ENCODE assay signal across 26 cellular contexts in the genomic region with DNA sequence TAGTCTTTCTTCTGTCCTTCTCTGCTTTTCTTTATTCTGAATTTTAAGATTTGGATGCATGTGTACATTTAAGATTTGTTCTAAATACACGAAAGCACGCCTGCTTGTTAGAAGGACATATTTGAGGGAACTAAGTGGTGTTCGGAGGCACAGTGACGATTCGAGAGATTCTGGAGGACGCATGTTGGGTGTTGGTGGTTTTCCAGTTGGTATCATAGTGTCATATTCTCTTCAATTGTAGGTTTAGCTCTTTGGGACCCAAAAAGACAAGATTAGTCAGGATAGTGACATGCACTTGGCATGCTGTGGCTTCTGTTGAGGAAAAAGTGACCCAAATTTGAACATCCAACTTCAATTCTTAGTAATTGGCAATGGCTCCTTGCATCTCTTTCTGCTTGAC. TPM values are rescaled to one million over a fixed set of nuclear protein-coding genes. Genes with fewer than 3 reads are reported as not detected.
DNase-seq lines count a peak whose midpoint lies in the region; ATAC-seq and TF ChIP-seq lines count a peak whose summit lies in the region.
"Had no signal": no experiment of that assay in that cellular context is flagged by ENCODE, and none has a peak within 500 bp of the region (broad histone marks: within the 10 kb centered on the region; RNA-seq: fewer than 3 reads in every experiment).

No MANE protein-coding gene starts in this region.

- ATAC-seq in CD8-positive, alpha-beta T cell = peak; percentile 12
- ATAC-seq in natural killer cell (peak; percentile 39 to 68 (median 52)), HG02623 (IDR thresholded peaks at IDR 0.05; ENCODE audit: unreplicated experiment) (no peak), HG03432 (IDR thresholded peaks at IDR 0.05; ENCODE audit: unreplicated experiment) (no peak)
- ATAC-seq: K562, left lung had no signal

- peaks cover 11% of the 10 kb centered on the region for H3K9me3 Mint-ChIP-seq in activated CD4-positive, alpha-beta T cell treated with anti-CD3 and anti-CD28 coated beads, Interleukin-2, amount 10 ng/mL, durations not matched to agents 24 days and 14 days
- no peaks in the 10 kb centered on the region for H3K9me3 Mint-ChIP-seq in CD8-positive, alpha-beta T cell
- H3K9me3 Mint-ChIP-seq in activated T-helper 2 cell treated with anti-CD3 and anti-CD28 coated beads, Interferon-gamma antibody, Interleukin-2, Interleukin-4, amounts not matched to agents 10 μg/mL and 5 μg/mL and 100 μg/mL, durations not matched to agents 14 hours and 24 hours and 36 hours = peaks cover 7% of the 10 kb centered on the region
- no peaks in the 10 kb centered on the region for H3K9me3 Mint-ChIP-seq in natural killer cell
- H3K9me3 Mint-ChIP-seq: naive B cell had no signal

- H3K4me1 ChIP-seq in CD8-positive, alpha-beta T cell (ENCODE audit: insufficient read depth, low read length) = peaks cover 95% of the 10 kb centered on the region
- H3K4me1 ChIP-seq: uterus had no signal

- no peak for TF ChIP-seq CTCF in CD8-positive, alpha-beta T cell (IDR thresholded peaks at IDR 0.05)
- TF ChIP-seq CTCF in natural killer cell (IDR thresholded peaks at IDR 0.05) (no peak), GM10266 (IDR thresholded peaks at IDR 0.05; ENCODE audit: control insufficient read depth, insufficient read depth, low read depth, missing control alignments) (no peak)

- H3K9me3 ChIP-seq in CD8-positive, alpha-beta T cell (ENCODE audit: low read length) = no peaks in the 10 kb centered on the region
- H3K9me3 ChIP-seq: esophagus squamous epithelium, left lung, uterus had no signal

- H3K27ac ChIP-seq in CD8-positive, alpha-beta T cell (ENCODE audit: low read depth, low read length) = no peak overlapping the region
- H3K27ac ChIP-seq: brain microvascular endothelial cell, PC-9 had no signal

- H3K36me3 ChIP-seq in CD8-positive, alpha-beta T cell (ENCODE audit: insufficient read depth, low read length) = no peaks in the 10 kb centered on the region
- H3K36me3 ChIP-seq: brain microvascular endothelial cell, esophagus squamous epithelium, left lung, uterus had no signal

- POLR2A ChIA-PET in CD8-positive, alpha-beta T cell (lab: Charles Lee) = interaction anchor here (1.1 kb wide), 1 partner anchor 13 kb away, joined by 3 read pairs; no protein-coding TSS in a partner anchor

- intact Hi-C loops in activated CD4-positive, alpha-beta T cell treated with anti-CD3 and anti-CD28 coated beads, Interleukin-2, amount 10 ng/mL, durations not matched to agents 24 days and 14 days (cut with micrococcal nuclease) = no loop called here
- intact Hi-C loops in CD8-positive, alpha-beta T cell (cut with DNase I, micrococcal nuclease) = loop anchor here in 1 of 2 experiments (1.0 kb wide), 1 partner anchor 8 kb away; no protein-coding TSS in a partner anchor
- intact Hi-C loops in activated T-helper 2 cell treated with anti-CD3 and anti-CD28 coated beads, Interferon-gamma antibody, Interleukin-2, Interleukin-4, amounts not matched to agents 10 μg/mL and 5 μg/mL and 100 μg/mL, durations not matched to agents 14 hours and 24 hours and 36 hours (cut with micrococcal nuclease) = no loop called here
- intact Hi-C loops in natural killer cell (cut with micrococcal nuclease) = loop anchor here (2.0 kb wide), 1 partner anchor 17 kb away; no protein-coding TSS in a partner anchor

- H3K27ac Mint-ChIP-seq in activated CD4-positive, alpha-beta T cell treated with anti-CD3 and anti-CD28 coated beads, Interleukin-2, amount 10 ng/mL, durations not matched to agents 24 days and 14 days = peak overlapping the region; percentile 93
- peak overlapping the region; percentile 99 for H3K27ac Mint-ChIP-seq in CD8-positive, alpha-beta T cell
- peak overlapping the region; percentile 79 for H3K27ac Mint-ChIP-seq in activated T-helper 2 cell treated with anti-CD3 and anti-CD28 coated beads, Interferon-gamma antibody, Interleukin-2, Interleukin-4, amounts not matched to agents 10 μg/mL and 5 μg/mL and 100 μg/mL, durations not matched to agents 14 hours and 24 hours and 36 hours
- H3K27ac Mint-ChIP-seq in natural killer cell = peak overlapping the region in 1 of 2 donors; percentile 99
- H3K27ac Mint-ChIP-seq: B cell had no signal

- H3K4me3 ChIP-seq in CD8-positive, alpha-beta T cell (ENCODE audit: low read depth, low read length) = peak overlapping the region; percentile 14
- H3K4me3 ChIP-seq: esophagus squamous epithelium, K562, left lung, PC-9, skin epidermis, uterus had no signal

- H3K27me3 ChIP-seq in CD8-positive, alpha-beta T cell (ENCODE audit: insufficient read depth, low read length) = no peaks in the 10 kb centered on the region
- H3K27me3 ChIP-seq: brain microvascular endothelial cell, esophagus squamous epithelium, left lung, uterus had no signal

- no peaks in the 10 kb centered on the region for H3K27me3 Mint-ChIP-seq in activated CD4-positive, alpha-beta T cell treated with anti-CD3 and anti-CD28 coated beads, Interleukin-2, amount 10 ng/mL, durations not matched to agents 24 days and 14 days
- H3K27me3 Mint-ChIP-seq in CD8-positive, alpha-beta T cell (ENCODE audit: low read depth) = no peaks in the 10 kb centered on the region
- no peaks in the 10 kb centered on the region for H3K27me3 Mint-ChIP-seq in activated T-helper 2 cell treated with anti-CD3 and anti-CD28 coated beads, Interferon-gamma antibody, Interleukin-2, Interleukin-4, amounts not matched to agents 10 μg/mL and 5 μg/mL and 100 μg/mL, durations not matched to agents 14 hours and 24 hours and 36 hours (ENCODE audit: low read depth)
- no peaks in the 10 kb centered on the region for H3K27me3 Mint-ChIP-seq in natural killer cell (ENCODE audit: low read depth in 2 of 2)
- H3K27me3 Mint-ChIP-seq: B cell had no signal

- no peak for DNase-seq in activated CD4-positive, alpha-beta T cell treated with anti-CD3 and anti-CD28 coated beads, Interleukin-2, amount 10 ng/mL, durations not matched to agents 24 days and 14 days
- DNase-seq in activated CD4-positive, alpha-beta T cell treated with anti-CD3 and anti-CD28 coated beads for 1 hour = no peak
- no peak for DNase-seq in CD8-positive, alpha-beta T cell
- no peak for DNase-seq in activated T-helper 2 cell treated with anti-CD3 and anti-CD28 coated beads, Interferon-gamma antibody, Interleukin-2, Interleukin-4, amounts not matched to agents 10 μg/mL and 5 μg/mL and 100 μg/mL, durations not matched to agents 14 hours and 24 hours and 36 hours (ENCODE audit: low spot score)
- DNase-seq in natural killer cell = no peak
- no peak for DNase-seq in GM10266 (ENCODE audit: extremely low spot score)
- DNase-seq: activated CD4-positive, alpha-beta T cell treated with anti-CD3 and anti-CD28 coated beads for 48 hours; brain microvascular endothelial cell; effector memory CD4-positive, alpha-beta T cell; esophagus squamous epithelium; hippocampal formation; left lung; naive B cell; NCI-H146; NCI-H2171; NCI-H524 treated with DMSO at 0.1 percent for 48 hours; NK-92 treated with Interleukin-12 subunit alpha and Interleukin-12 subunit beta, amount 100 ng/mL, for 24 hours; PC-9; SHP77; substantia nigra; uterus had no signal

- H3K4me3 Mint-ChIP-seq in activated CD4-positive, alpha-beta T cell treated with anti-CD3 and anti-CD28 coated beads, Interleukin-2, amount 10 ng/mL, durations not matched to agents 24 days and 14 days = peak overlapping the region; percentile 83
- H3K4me3 Mint-ChIP-seq in CD8-positive, alpha-beta T cell = peak overlapping the region; percentile 72
- no peak overlapping the region for H3K4me3 Mint-ChIP-seq in activated T-helper 2 cell treated with anti-CD3 and anti-CD28 coated beads, Interferon-gamma antibody, Interleukin-2, Interleukin-4, amounts not matched to agents 10 μg/mL and 5 μg/mL and 100 μg/mL, durations not matched to agents 14 hours and 24 hours and 36 hours (ENCODE audit: low read depth)
- peak overlapping the region; percentile 78 for H3K4me3 Mint-ChIP-seq in natural killer cell
- H3K4me3 Mint-ChIP-seq: B cell, naive B cell had no signal

- peaks cover 83% of the 10 kb centered on the region for H3K4me1 Mint-ChIP-seq in activated CD4-positive, alpha-beta T cell treated with anti-CD3 and anti-CD28 coated beads, Interleukin-2, amount 10 ng/mL, durations not matched to agents 24 days and 14 days
- peaks cover 93% of the 10 kb centered on the region for H3K4me1 Mint-ChIP-seq in CD8-positive, alpha-beta T cell (ENCODE audit: low read depth)
- H3K4me1 Mint-ChIP-seq in activated T-helper 2 cell treated with anti-CD3 and anti-CD28 coated beads, Interferon-gamma antibody, Interleukin-2, Interleukin-4, amounts not matched to agents 10 μg/mL and 5 μg/mL and 100 μg/mL, durations not matched to agents 14 hours and 24 hours and 36 hours (ENCODE audit: low read depth) = peaks cover 82% of the 10 kb centered on the region
- peaks cover 100% of the 10 kb centered on the region in 2 donors for H3K4me1 Mint-ChIP-seq in natural killer cell

- H3K36me3 Mint-ChIP-seq in activated CD4-positive, alpha-beta T cell treated with anti-CD3 and anti-CD28 coated beads, Interleukin-2, amount 10 ng/mL, durations not matched to agents 24 days and 14 days (ENCODE audit: low read depth) = peaks cover 35% of the 10 kb centered on the region
- H3K36me3 Mint-ChIP-seq in CD8-positive, alpha-beta T cell = peaks cover 46% of the 10 kb centered on the region
- peaks cover 48% of the 10 kb centered on the region for H3K36me3 Mint-ChIP-seq in activated T-helper 2 cell treated with anti-CD3 and anti-CD28 coated beads, Interferon-gamma antibody, Interleukin-2, Interleukin-4, amounts not matched to agents 10 μg/mL and 5 μg/mL and 100 μg/mL, durations not matched to agents 14 hours and 24 hours and 36 hours (ENCODE audit: low read depth)
- H3K36me3 Mint-ChIP-seq in natural killer cell = peaks cover 5% of the 10 kb centered on the region

- CTCF ChIA-PET in CD8-positive, alpha-beta T cell (lab: Charles Lee) = interaction anchor here (1.0 to 2.0 kb wide), 2 partner anchors 14 to 17 kb away, joined by 3 to 6 read pairs; no protein-coding TSS in a partner anchor

RNA-seq across cellular contexts. Expression of gene PRKCH, which starts 30.1 kb away (rescaled TPM):
- 108 and 118 TPM in 2 replicates for total RNA-seq in activated CD4-positive, alpha-beta T cell treated with anti-CD3 and anti-CD28 coated beads, Interleukin-2, amount 10 ng/mL, durations not matched to agents 24 days and 14 days
- total RNA-seq in CD8-positive, alpha-beta T cell = 100 to 1,000 TPM; 429 to 433 TPM
- 101 and 102 TPM in 2 replicates for total RNA-seq in activated T-helper 2 cell treated with anti-CD3 and anti-CD28 coated beads, Interferon-gamma antibody, Interleukin-2, Interleukin-4, amounts not matched to agents 10 μg/mL and 5 μg/mL and 100 μg/mL, durations not matched to agents 14 hours and 24 hours and 36 hours
- total RNA-seq in natural killer cell = 100 to 1,000 TPM; 610 to 756 (median 618) TPM

Comparison
In these comparisons a context has a peak if more than half of its experiments do, and no peak if none do; other contexts are left out.
1. ATAC-seq: peak in CD8-positive, alpha-beta T cell (single experiment) and natural killer cell (3 of 3); none in HG02623 (single experiment) and HG03432 (single experiment).